Comparison of ENCODE assay signal across 15 cellular contexts in the genomic region with DNA sequence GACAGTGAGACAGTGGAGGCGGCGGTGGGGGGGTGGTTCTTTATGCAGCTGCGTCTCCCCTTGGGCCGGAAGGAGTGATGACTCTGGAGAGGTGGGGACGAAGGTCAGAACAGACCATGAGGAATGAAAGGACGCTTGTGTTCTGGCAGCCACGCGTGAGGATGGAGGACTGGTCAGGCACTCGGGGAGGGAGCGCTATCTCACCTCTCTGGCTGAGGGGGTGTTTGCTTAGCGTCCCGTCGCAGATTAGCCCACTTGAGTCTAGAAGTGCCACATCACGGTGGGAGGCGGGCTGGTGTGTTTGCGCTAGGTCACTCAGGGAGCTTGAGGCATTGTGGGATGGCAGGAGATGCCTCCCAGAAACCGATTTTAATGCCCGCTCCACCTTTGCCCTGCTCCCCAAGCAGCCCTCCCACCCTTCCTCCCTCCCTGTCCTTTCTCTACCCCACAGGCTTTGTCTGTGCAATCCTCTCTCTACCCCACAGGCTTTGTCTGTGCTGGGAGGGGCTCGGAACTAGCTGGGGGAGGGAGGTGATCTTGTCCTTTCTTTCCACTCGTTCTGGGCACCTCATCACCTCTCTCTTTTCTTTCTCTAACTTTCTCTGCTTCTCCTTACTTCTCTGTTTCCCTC.
DNase-seq lines count a peak whose midpoint lies in the region; ATAC-seq and TF ChIP-seq lines count a peak whose summit lies in the region.
"Had no signal": no experiment of that assay in that cellular context is flagged by ENCODE, and none has a peak within 500 bp of the region (broad histone marks: within the 10 kb centered on the region; RNA-seq: fewer than 3 reads in every experiment).

No MANE protein-coding gene starts in this region.

- intact Hi-C loops in Right ventricle myocardium superior (cut with DNase I) = no loop called here

- WGBS in mesodermal cell (ENCODE audit: insufficient coverage in 2 of 2), 2 experiments = 36 to 49% methylated on average over 14 to 16 of the region's 20 CpGs
- WGBS in tibial nerve, 2 donors = 52 to 61% methylated on average over 20 of the region's 20 CpGs

- DNase-seq in cardiac muscle cell (ENCODE audit: low read depth in 1 of 2, low spot score in 1 of 2) = peak; percentile 16 to 49
- DNase-seq in Right ventricle myocardium superior = no peak
- peak; percentile 66 for DNase-seq in ecto neural progenitor cell (ENCODE audit: low spot score)
- DNase-seq in tibial nerve (ENCODE audit: low spot score in 2 of 2) = peak in 1 of 2 donors; percentile 26
- DNase-seq in foreskin fibroblast = no peak
- DNase-seq in activated CD8-positive, alpha-beta T cell treated with anti-CD3 and anti-CD28 coated beads, Interleukin-2, amount 10 ng/mL, durations not matched to agents 7 days and 5 days = no peak
- DNase-seq in activated effector memory CD4-positive, alpha-beta T cell treated with anti-CD3 and anti-CD28 coated beads, Interleukin-2, amount 50 U/mL, for 16 hours = no peak
- DNase-seq: activated CD4-positive, alpha-beta T cell treated with anti-CD3 and anti-CD28 coated beads, Interleukin-2, amount 50 U/mL, for 4 hours; body of pancreas; NCI-H446 treated with DMSO at 0.1 percent for 48 hours; small intestine; T1000 had no signal

- TF ChIP-seq EP300 in tibial nerve (IDR thresholded peaks at IDR 0.05) = no peak

- no peak for ATAC-seq in Right ventricle myocardium superior (ENCODE audit: poor library complexity)
- ATAC-seq in activated CD8-positive, alpha-beta T cell treated with anti-CD3 and anti-CD28 coated beads, Interleukin-2, amount 10 ng/mL, durations not matched to agents 7 days and 5 days = no peak

- H3K9me3 ChIP-seq in cardiac muscle cell (ENCODE audit: low read depth) = no peaks in the 10 kb centered on the region
- no peaks in the 10 kb centered on the region for H3K9me3 ChIP-seq in mesodermal cell (ENCODE audit: control insufficient read depth, low read length)
- no peaks in the 10 kb centered on the region for H3K9me3 ChIP-seq in tibial nerve
- H3K9me3 ChIP-seq: body of pancreas had no signal

- no peaks in the 10 kb centered on the region for H3K36me3 ChIP-seq in cardiac muscle cell
- no peaks in the 10 kb centered on the region for H3K36me3 ChIP-seq in mesodermal cell (ENCODE audit: control insufficient read depth, insufficient read depth, low read length)
- no peaks in the 10 kb centered on the region for H3K36me3 ChIP-seq in tibial nerve

- H3K27ac ChIP-seq in cardiac muscle cell = no peak overlapping the region
- peak overlapping the region; percentile 94 for H3K27ac ChIP-seq in mesodermal cell (ENCODE audit: low read depth, low read length, severe bottlenecking)
- H3K27ac ChIP-seq in tibial nerve = peak overlapping the region; percentile 70 to 85 (median 76)
- H3K27ac ChIP-seq: body of pancreas, epithelial cell of prostate had no signal

- H3K27me3 Mint-ChIP-seq in activated CD8-positive, alpha-beta T cell treated with anti-CD3 and anti-CD28 coated beads, Interleukin-2, amount 10 ng/mL, durations not matched to agents 7 days and 5 days (ENCODE audit: low read depth) = peaks cover 30% of the 10 kb centered on the region

- H3K27ac Mint-ChIP-seq in activated CD8-positive, alpha-beta T cell treated with anti-CD3 and anti-CD28 coated beads, Interleukin-2, amount 10 ng/mL, durations not matched to agents 7 days and 5 days = no peak overlapping the region
- H3K27ac Mint-ChIP-seq: activated T-helper 2 cell treated with anti-CD3 and anti-CD28 coated beads, Interferon-gamma antibody, Interleukin-2, Interleukin-4, amounts not matched to agents 10 μg/mL and 5 μg/mL and 100 μg/mL, durations not matched to agents 14 hours and 24 hours and 36 hours had no signal

- H3K4me1 Mint-ChIP-seq in activated CD8-positive, alpha-beta T cell treated with anti-CD3 and anti-CD28 coated beads, Interleukin-2, amount 10 ng/mL, durations not matched to agents 7 days and 5 days (ENCODE audit: low read depth) = no peaks in the 10 kb centered on the region

- no peak for TF ChIP-seq POLR2A in tibial nerve (IDR thresholded peaks at IDR 0.05)

- TF ChIP-seq CTCF in cardiac muscle cell (IDR thresholded peaks at IDR 0.05; ENCODE audit: low read depth, low read length) (no peak), tibial nerve (IDR thresholded peaks at IDR 0.05) (no peak), foreskin fibroblast (IDR thresholded peaks at IDR 0.05; ENCODE audit: low read depth, low read length) (no peak)

- H3K4me1 ChIP-seq in cardiac muscle cell (ENCODE audit: low read depth) = peaks cover 17% of the 10 kb centered on the region
- peaks cover 51% of the 10 kb centered on the region for H3K4me1 ChIP-seq in mesodermal cell (ENCODE audit: control insufficient read depth, insufficient read depth, low read length, poor library complexity, severe bottlenecking)
- H3K4me1 ChIP-seq in tibial nerve = peaks cover 0 to 62% (median 34%) of the 10 kb centered on the region in 4 donors

- no peaks in the 10 kb centered on the region for H3K36me3 Mint-ChIP-seq in activated CD8-positive, alpha-beta T cell treated with anti-CD3 and anti-CD28 coated beads, Interleukin-2, amount 10 ng/mL, durations not matched to agents 7 days and 5 days (ENCODE audit: low read depth)

- H3K4me3 ChIP-seq in cardiac muscle cell (no peak overlapping the region), mesodermal cell (ENCODE audit: extremely low read depth, insufficient read depth, low read length, poor library complexity, severe bottlenecking) (peak overlapping the region; percentile 18), tibial nerve (no peak overlapping the region), foreskin fibroblast (ENCODE audit: low read depth in 1 of 2, low read length in 2 of 2) (no peak overlapping the region)
- H3K4me3 ChIP-seq: body of pancreas had no signal

- no peaks in the 10 kb centered on the region for H3K9me3 Mint-ChIP-seq in activated CD8-positive, alpha-beta T cell treated with anti-CD3 and anti-CD28 coated beads, Interleukin-2, amount 10 ng/mL, durations not matched to agents 7 days and 5 days (ENCODE audit: insufficient read depth)
- H3K9me3 Mint-ChIP-seq: activated T-helper 2 cell treated with anti-CD3 and anti-CD28 coated beads, Interferon-gamma antibody, Interleukin-2, Interleukin-4, amounts not matched to agents 10 μg/mL and 5 μg/mL and 100 μg/mL, durations not matched to agents 14 hours and 24 hours and 36 hours had no signal

- CTCF ChIA-PET in activated CD8-positive, alpha-beta T cell treated with anti-CD3 and anti-CD28 coated beads, Interleukin-2, amount 10 ng/mL, durations not matched to agents 7 days and 5 days (lab: Charles Lee) = no interaction called here

- POLR2A ChIA-PET in activated CD8-positive, alpha-beta T cell treated with anti-CD3 and anti-CD28 coated beads, Interleukin-2, amount 10 ng/mL, durations not matched to agents 7 days and 5 days (lab: Charles Lee) = no interaction called here

- H3K4me3 Mint-ChIP-seq in activated CD8-positive, alpha-beta T cell treated with anti-CD3 and anti-CD28 coated beads, Interleukin-2, amount 10 ng/mL, durations not matched to agents 7 days and 5 days = no peak overlapping the region

- peaks cover 47% of the 10 kb centered on the region for H3K27me3 ChIP-seq in cardiac muscle cell
- no peaks in the 10 kb centered on the region for H3K27me3 ChIP-seq in tibial nerve
- H3K27me3 ChIP-seq: body of pancreas had no signal

Comparison
In these comparisons a context has a peak if more than half of its experiments do, and no peak if none do; other contexts are left out.
1. DNase-seq: peak in cardiac muscle cell (2 of 2) and ecto neural progenitor cell (single experiment); none in Right ventricle myocardium superior (single experiment), foreskin fibroblast (0 of 2), activated CD8-positive, alpha-beta T cell treated with anti-CD3 and anti-CD28 coated beads, Interleukin-2, amount 10 ng/mL, durations not matched to agents 7 days and 5 days (single experiment) and activated effector memory CD4-positive, alpha-beta T cell treated with anti-CD3 and anti-CD28 coated beads, Interleukin-2, amount 50 U/mL, for 16 hours (single experiment).